ENCODE assay signal across 12 cellular contexts in the genomic region with DNA sequence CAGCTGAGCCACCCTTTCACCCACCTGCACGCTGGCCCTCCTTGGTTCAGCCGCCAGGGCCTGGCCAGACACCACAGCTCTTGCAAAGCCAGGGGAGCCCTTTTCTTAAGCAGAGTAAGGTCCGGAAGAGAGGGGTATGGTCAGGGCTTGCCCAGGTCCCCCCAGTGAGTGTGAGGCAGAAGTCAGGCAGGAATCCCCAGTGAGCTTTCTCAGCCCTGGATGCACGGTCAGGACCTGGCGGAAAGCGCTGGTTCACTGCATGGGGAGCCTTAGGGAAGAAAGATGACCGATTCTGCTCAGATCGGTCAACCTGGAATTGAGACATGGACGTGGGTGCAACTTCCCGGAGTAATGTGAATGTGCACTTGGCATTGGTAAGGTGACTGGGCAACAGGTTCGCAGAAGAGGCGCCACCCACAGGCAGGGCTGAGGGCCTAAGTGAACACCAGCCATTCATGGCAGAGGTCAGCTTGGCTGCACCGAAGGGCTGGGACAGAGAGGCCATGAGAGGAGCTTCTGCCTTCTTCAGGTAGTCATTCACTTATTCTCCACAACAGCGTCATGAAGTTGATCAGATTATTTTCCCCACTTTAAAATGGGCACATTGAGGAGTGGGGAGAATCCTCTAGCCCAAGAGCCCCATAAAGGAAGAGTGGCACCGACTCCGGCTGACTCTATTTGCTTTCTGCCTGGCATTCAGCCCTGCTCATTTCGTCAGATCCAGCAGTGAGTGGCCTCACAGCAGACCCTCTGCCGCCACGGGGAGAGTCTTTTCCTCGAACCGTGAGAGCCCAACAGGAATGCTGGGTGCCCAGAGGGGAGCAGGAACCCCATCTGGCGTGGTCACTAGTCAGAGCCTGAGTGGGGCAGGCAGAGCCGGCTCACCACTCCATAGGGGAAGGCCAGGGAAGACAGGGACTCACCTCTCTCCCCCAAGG. TPM values are rescaled to one million over a fixed set of nuclear protein-coding genes. Genes with fewer than 3 reads are reported as not detected.
A peak's percentile ranks its signal among the peaks of the same experiment; 100 is the strongest.
DNase-seq lines count a peak whose midpoint lies in the region; ATAC-seq, FAIRE-seq and TF ChIP-seq lines count a peak whose summit lies in the region.
"Had no signal": no experiment of that assay in that cellular context is flagged by ENCODE, and none has a peak within 500 bp of the region (broad histone marks: within the 10 kb centered on the region; RNA-seq: fewer than 3 reads in every experiment).

No MANE protein-coding gene starts in this region.

- H3K36me3 Mint-ChIP-seq in naive thymus-derived CD8-positive, alpha-beta T cell, result no peaks in the 10 kb centered on the region
- no peaks in the 10 kb centered on the region for H3K36me3 Mint-ChIP-seq in activated T-cell treated with anti-CD3 and anti-CD28 coated beads, Interleukin-2, amount 50 U/mL, for 24 hours (ENCODE audit: low read depth)
- H3K36me3 Mint-ChIP-seq: memory B cell had no signal

- H3K27ac Mint-ChIP-seq in naive thymus-derived CD8-positive, alpha-beta T cell, result no peak overlapping the region
- no peak overlapping the region for H3K27ac Mint-ChIP-seq in activated T-cell treated with anti-CD3 and anti-CD28 coated beads, Interleukin-2, amount 50 U/mL, for 24 hours
- H3K27ac Mint-ChIP-seq: memory B cell had no signal

- no peak for FAIRE-seq in small intestine (lab: Jason Lieb, UNC)

- H3K4me1 ChIP-seq in small intestine (ENCODE audit: control insufficient read depth in 2 of 2, insufficient read depth in 1 of 2, low read depth in 1 of 2, low read length in 1 of 2), result peaks cover 0 to 4% of the 10 kb centered on the region in 2 donors

- ATAC-seq in GM21423 (IDR thresholded peaks at IDR 0.05; ENCODE audit: unreplicated experiment), result peak; percentile 16
- peak; percentile 11 for ATAC-seq in HG03432 (IDR thresholded peaks at IDR 0.05; ENCODE audit: unreplicated experiment)
- ATAC-seq in naive thymus-derived CD8-positive, alpha-beta T cell, result no peak

- no peak for TF ChIP-seq CTCF in brain microvascular endothelial cell (IDR thresholded peaks at IDR 0.05; ENCODE audit: low read depth, low read length, missing control alignments)

- no peak overlapping the region for H3K4me3 Mint-ChIP-seq in naive thymus-derived CD8-positive, alpha-beta T cell
- no peak overlapping the region for H3K4me3 Mint-ChIP-seq in activated T-cell treated with anti-CD3 and anti-CD28 coated beads, Interleukin-2, amount 50 U/mL, for 24 hours
- H3K4me3 Mint-ChIP-seq: memory B cell had no signal

- H3K27ac ChIP-seq in small intestine (ENCODE audit: low read depth in 1 of 2, low read length in 1 of 2), result peak overlapping the region; percentile 52 to 68
- no peak overlapping the region for H3K27ac ChIP-seq in brain microvascular endothelial cell
- H3K27ac ChIP-seq: adrenal gland, dorsolateral prefrontal cortex had no signal

- DNase-seq in iPS-NIHi7 (ENCODE audit: extremely low spot score), result peak; percentile 20
- no peak for DNase-seq in small intestine
- no peak for DNase-seq in naive thymus-derived CD8-positive, alpha-beta T cell
- no peak for DNase-seq in brain microvascular endothelial cell
- no peak for DNase-seq in activated T-cell treated with anti-CD3 and anti-CD28 coated beads, Interleukin-2, amount 50 U/mL, for 24 hours
- DNase-seq: NCI-H1105 treated with DMSO at 0.1 percent for 48 hours, SHP77 treated with DMSO at 0.1 percent for 48 hours had no signal

- in situ Hi-C loops in brain microvascular endothelial cell (cut with HindIII; ENCODE audit: low pct_ligation_motif_present, low sequenced_read_pairs), result no loop called here

- H3K4me1 Mint-ChIP-seq in naive thymus-derived CD8-positive, alpha-beta T cell, result no peaks in the 10 kb centered on the region
- no peaks in the 10 kb centered on the region for H3K4me1 Mint-ChIP-seq in activated T-cell treated with anti-CD3 and anti-CD28 coated beads, Interleukin-2, amount 50 U/mL, for 24 hours (ENCODE audit: low read depth)
- H3K4me1 Mint-ChIP-seq: memory B cell had no signal

- H3K4me3 ChIP-seq in small intestine (ENCODE audit: low read depth in 1 of 2, low read length in 2 of 2), result no peak overlapping the region
- no peak overlapping the region for H3K4me3 ChIP-seq in brain microvascular endothelial cell (ENCODE audit: low read depth, low read length)
- H3K4me3 ChIP-seq: adrenal gland, dorsolateral prefrontal cortex had no signal

- H3K36me3 ChIP-seq in small intestine (ENCODE audit: control insufficient read depth in 2 of 2, insufficient read depth in 2 of 2, low read length in 2 of 2) (no peaks in the 10 kb centered on the region), brain microvascular endothelial cell (replicated peaks) (no peaks in the 10 kb centered on the region)
- H3K36me3 ChIP-seq: adrenal gland had no signal

- POLR2A ChIA-PET in naive thymus-derived CD8-positive, alpha-beta T cell (lab: Charles Lee), result no interaction called here

- no peaks in the 10 kb centered on the region for H3K9me3 ChIP-seq in small intestine (ENCODE audit: control insufficient read depth, low read depth)
- H3K9me3 ChIP-seq: adrenal gland had no signal

- peaks cover 0 to 24% (median 9%) of the 10 kb centered on the region in 5 donors for H3K27me3 Mint-ChIP-seq in naive thymus-derived CD8-positive, alpha-beta T cell
- H3K27me3 Mint-ChIP-seq in activated T-cell treated with anti-CD3 and anti-CD28 coated beads, Interleukin-2, amount 50 U/mL, for 24 hours, result peaks cover 7% of the 10 kb centered on the region

- H3K27me3 ChIP-seq in small intestine (ENCODE audit: control insufficient read depth in 2 of 2, insufficient read depth in 2 of 2, low read length in 2 of 2) (no peaks in the 10 kb centered on the region), brain microvascular endothelial cell (replicated peaks) (peaks cover 3% of the 10 kb centered on the region)
- H3K27me3 ChIP-seq: adrenal gland, dorsolateral prefrontal cortex had no signal

- 70 to 83% (median 77%) methylated on average over 23 of the region's 23 CpGs for WGBS in small intestine, 3 donors

- no peaks in the 10 kb centered on the region for H3K9me3 Mint-ChIP-seq in naive thymus-derived CD8-positive, alpha-beta T cell
- H3K9me3 Mint-ChIP-seq in activated T-cell treated with anti-CD3 and anti-CD28 coated beads, Interleukin-2, amount 50 U/mL, for 24 hours, result no peaks in the 10 kb centered on the region
- H3K9me3 Mint-ChIP-seq: memory B cell had no signal

RNA-seq across cellular contexts. Expression of gene SCTR, which starts 35.8 kb away (rescaled TPM):
- 10 to 100 TPM; 15.0 to 48.8 (median 43.5) TPM for polyA plus RNA-seq in small intestine
- not detected for total RNA-seq in naive thymus-derived CD8-positive, alpha-beta T cell
- not detected for polyA plus RNA-seq in naive thymus-derived CD8-positive, alpha-beta T cell

RNA-seq across cellular contexts. Expression of gene CFAP221, which starts 55.7 kb away (rescaled TPM):
- polyA plus RNA-seq in small intestine, result 10 to 100 TPM in 1 of 3 donors, 1 to 10 TPM in 2; 2.2 to 10.3 (median 3.0) TPM
- total RNA-seq in naive thymus-derived CD8-positive, alpha-beta T cell, result not detected
- polyA plus RNA-seq in naive thymus-derived CD8-positive, alpha-beta T cell, result not detected

RNA-seq across cellular contexts. Expression of gene TMEM37, which starts 56.9 kb away (rescaled TPM):
- polyA plus RNA-seq in small intestine, result 100 to 1,000 TPM in 1 of 3 donors, 10 to 100 TPM in 2; 43.2 to 124 (median 75.9) TPM
- under 1 TPM in 1 of 2 experiments, not detected in 1; 0.36 TPM for total RNA-seq in naive thymus-derived CD8-positive, alpha-beta T cell
- not detected for polyA plus RNA-seq in naive thymus-derived CD8-positive, alpha-beta T cell

Comparison
In these comparisons a context has a peak if more than half of its experiments do, and no peak if none do; other contexts are left out.
1. ATAC-seq: peak in GM21423 (single experiment) and HG03432 (single experiment); none in naive thymus-derived CD8-positive, alpha-beta T cell (0 of 2).
2. RNA of gene SCTR, which starts 35.8 kb away (polyA plus RNA-seq): 15.0 to 48.8 TPM in small intestine; not detected in naive thymus-derived CD8-positive, alpha-beta T cell; every median in the first group is over 10 times any median in the second.
3. RNA of gene TMEM37, which starts 56.9 kb away (polyA plus RNA-seq): 43.2 to 124 TPM in small intestine; not detected in naive thymus-derived CD8-positive, alpha-beta T cell; every median in the first group is over 10 times any median in the second.